In the genomic region with DNA sequence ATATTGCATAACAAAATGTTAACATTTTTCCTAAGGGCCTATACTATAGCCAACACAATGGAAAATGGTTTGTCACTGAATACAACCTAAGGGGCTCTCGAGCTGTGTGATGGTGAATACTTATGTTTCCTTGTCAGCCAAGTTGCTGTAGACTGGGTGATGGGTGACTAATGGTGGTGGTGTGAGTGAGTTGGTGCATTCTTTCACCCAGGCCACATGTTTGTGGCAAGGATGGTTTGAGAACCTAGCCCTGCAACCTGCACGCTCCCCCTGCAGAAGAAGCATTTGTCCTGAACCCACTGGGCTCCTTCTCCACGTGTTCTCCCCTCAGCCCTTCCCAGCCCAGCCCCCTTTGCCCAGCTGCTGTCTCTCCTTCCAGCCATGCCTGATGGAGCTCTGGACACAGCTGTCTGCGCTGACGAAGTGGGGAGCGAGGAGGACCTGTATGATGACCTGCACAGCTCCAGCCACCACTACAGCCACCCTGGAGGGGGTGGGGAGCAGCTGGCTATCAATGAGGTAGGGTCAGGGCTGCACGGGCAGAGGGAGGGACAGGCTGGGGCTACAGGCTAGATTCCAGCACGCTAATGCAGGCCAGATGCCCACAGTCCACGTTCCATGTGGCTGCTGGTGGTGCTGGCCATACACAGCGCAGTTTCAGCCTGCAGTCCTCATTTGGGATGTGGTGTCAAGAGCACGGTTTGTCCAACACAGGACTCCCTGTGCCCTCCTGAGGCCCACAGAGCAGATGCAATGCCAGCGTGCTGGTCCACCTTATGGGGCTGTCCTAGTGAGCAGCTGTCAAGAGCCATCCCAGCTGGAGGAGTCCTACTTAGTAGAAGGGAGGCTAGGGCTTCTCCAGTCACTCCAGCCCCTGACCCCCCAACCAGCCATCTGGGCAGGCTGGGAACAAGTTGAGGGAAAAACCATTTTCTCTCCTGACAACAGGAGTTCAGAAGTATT, we compare ENCODE assay signal across 19 cellular contexts.
DNase-seq lines count a peak whose midpoint lies in the region; ATAC-seq and FAIRE-seq lines count a peak whose summit lies in the region.
"Had no signal": no experiment of that assay in that cellular context is flagged by ENCODE, and none has a peak within 500 bp of the region (broad histone marks: within the 10 kb centered on the region; RNA-seq: fewer than 3 reads in every experiment).

No MANE protein-coding gene starts in this region.

- ATAC-seq in stimulated activated naive CD8-positive, alpha-beta T cell treated with anti-CD3 and anti-CD28 coated beads, Interleukin-15, amount 100 ng/mL, for 72 hours = peak; percentile 38
- no peak for ATAC-seq in stimulated activated naive CD8-positive, alpha-beta T cell treated with anti-CD3 and anti-CD28 coated beads, Interleukin-15, Interleukin-2, amounts not matched to agents 100 U/mL and 50 U/mL, for 24 hours
- ATAC-seq in GM19035 (IDR thresholded peaks at IDR 0.05; ENCODE audit: unreplicated experiment) = no peak
- ATAC-seq: CD8-positive, alpha-beta T cell; GM12878; HepG2 had no signal

- peak; percentile 37 for DNase-seq in DMS 273 (lab: John Stamatoyannopoulos, UW; ENCODE audit: unreplicated experiment)
- DNase-seq in DMS 273 treated with DMSO at 0.1 percent for 48 hours (lab: John Stamatoyannopoulos, UW) = no peak
- DNase-seq in stimulated activated naive CD8-positive, alpha-beta T cell treated with anti-CD3 and anti-CD28 coated beads, Interleukin-15, amount 100 ng/mL, for 72 hours = no peak
- no peak for DNase-seq in stimulated activated naive CD8-positive, alpha-beta T cell treated with anti-CD3 and anti-CD28 coated beads, Interleukin-15, Interleukin-2, amounts not matched to agents 100 U/mL and 50 U/mL, for 24 hours
- peak; percentile 14 for DNase-seq in kidney tubule cell (ENCODE audit: low spot score)
- DNase-seq in ureter (ENCODE audit: low spot score) = peak; percentile 39
- DNase-seq in urothelium cell line (ENCODE audit: low spot score) = no peak
- DNase-seq: BE2C, DND-41, GOT3, HFFc6, NCI-H1105 treated with DMSO at 0.1 percent for 48 hours, NCI-H1694 treated with DMSO at 0.1 percent for 48 hours had no signal

- peaks cover 14% of the 10 kb centered on the region for H3K4me1 Mint-ChIP-seq in stimulated activated naive CD8-positive, alpha-beta T cell treated with anti-CD3 and anti-CD28 coated beads, Interleukin-15, amount 100 ng/mL, for 72 hours

- FAIRE-seq in urothelium cell line (lab: Jason Lieb, UNC) = no peak
- FAIRE-seq: D721Med, G401.6, GM12878, HepG2 had no signal

- H3K4me3 Mint-ChIP-seq in stimulated activated naive CD8-positive, alpha-beta T cell treated with anti-CD3 and anti-CD28 coated beads, Interleukin-15, amount 100 ng/mL, for 72 hours = no peak overlapping the region
- H3K4me3 Mint-ChIP-seq: CD8-positive, alpha-beta T cell; HFFc6 had no signal

- peaks cover 43% of the 10 kb centered on the region for H3K27me3 Mint-ChIP-seq in stimulated activated naive CD8-positive, alpha-beta T cell treated with anti-CD3 and anti-CD28 coated beads, Interleukin-15, amount 100 ng/mL, for 72 hours

- no peak overlapping the region for H3K27ac Mint-ChIP-seq in stimulated activated naive CD8-positive, alpha-beta T cell treated with anti-CD3 and anti-CD28 coated beads, Interleukin-15, amount 100 ng/mL, for 72 hours
- H3K27ac Mint-ChIP-seq: CD8-positive, alpha-beta T cell; HFFc6 had no signal

- H3K9me3 Mint-ChIP-seq in stimulated activated naive CD8-positive, alpha-beta T cell treated with anti-CD3 and anti-CD28 coated beads, Interleukin-15, amount 100 ng/mL, for 72 hours = peaks cover 0 to 20% of the 10 kb centered on the region in 2 donors
- H3K9me3 Mint-ChIP-seq: CD8-positive, alpha-beta T cell had no signal

Comparison
In these comparisons a context has a peak if more than half of its experiments do, and no peak if none do; other contexts are left out.
1. DNase-seq: peak in DMS 273 (single experiment), kidney tubule cell (single experiment) and ureter (single experiment); none in DMS 273 treated with DMSO at 0.1 percent for 48 hours (single experiment), stimulated activated naive CD8-positive, alpha-beta T cell treated with anti-CD3 and anti-CD28 coated beads, Interleukin-15, amount 100 ng/mL, for 72 hours (0 of 2), stimulated activated naive CD8-positive, alpha-beta T cell treated with anti-CD3 and anti-CD28 coated beads, Interleukin-15, Interleukin-2, amounts not matched to agents 100 U/mL and 50 U/mL, for 24 hours (single experiment) and urothelium cell line (single experiment).